In the genomic region with DNA sequence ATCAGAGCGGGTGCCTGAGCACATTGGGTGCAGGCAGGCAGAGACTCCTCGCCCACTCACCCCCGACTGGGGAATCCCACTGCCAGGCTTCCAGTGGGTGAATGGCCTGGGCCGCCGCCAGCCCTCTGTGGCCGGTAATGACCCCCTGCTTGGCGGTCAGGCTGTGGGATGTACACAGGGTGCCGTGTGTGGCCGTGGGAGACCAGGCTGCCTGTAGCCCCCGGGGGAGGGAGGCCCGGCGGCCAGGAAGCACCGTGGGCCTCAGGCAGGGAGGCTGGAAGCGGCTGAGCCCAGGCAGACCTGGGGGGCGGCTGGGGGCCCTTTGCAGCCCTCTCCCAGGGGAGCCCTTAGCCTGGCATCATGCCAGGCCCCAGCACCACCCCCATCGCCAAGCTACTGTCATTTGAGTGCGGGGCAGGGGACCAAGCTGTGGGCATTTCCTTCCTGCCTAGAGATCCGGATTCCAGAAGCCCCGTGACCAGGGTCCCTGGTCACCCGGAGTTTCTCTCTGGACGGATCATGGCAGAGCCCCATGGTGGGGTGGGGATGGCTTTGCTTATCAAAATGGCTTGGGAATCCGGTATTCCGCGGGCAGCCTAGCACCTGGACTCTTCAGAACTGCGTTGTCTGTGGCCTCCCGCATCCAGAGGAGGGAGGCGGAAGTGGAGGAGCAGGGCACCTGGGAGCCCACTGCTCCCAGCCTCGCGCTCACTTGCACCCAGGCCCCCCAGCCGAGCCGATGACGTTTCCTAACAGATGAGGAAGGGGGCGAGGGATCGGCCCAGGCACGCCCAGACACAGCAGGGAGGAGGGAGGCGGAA, we compare ENCODE assay signal across 8 cellular contexts. TPM values are rescaled to one million over a fixed set of nuclear protein-coding genes. Genes with fewer than 3 reads are reported as not detected.
DNase-seq lines count a peak whose midpoint lies in the region; ATAC-seq and FAIRE-seq lines count a peak whose summit lies in the region.

No MANE protein-coding gene starts in this region.

- intact Hi-C loops in left cardiac atrium (cut with DNase I) = no loop called here
- intact Hi-C loops in posterior vena cava (cut with DNase I) = no loop called here

- H3K4me1 Mint-ChIP-seq in activated naive CD8-positive, alpha-beta T cell treated with anti-CD3 and anti-CD28 coated beads for 36 hours = peaks cover 16% of the 10 kb centered on the region

- peak; percentile 78 for FAIRE-seq in RCC 7860 (lab: Jason Lieb, UNC)

- DNase-seq in DMS 273 (lab: John Stamatoyannopoulos, UW; ENCODE audit: unreplicated experiment) = peak; percentile 92
- DNase-seq in HK-2 (ENCODE audit: unreplicated experiment) = peak; percentile 81
- DNase-seq in RCC 7860 (ENCODE audit: low spot score) = peak; percentile 78
- DNase-seq in activated naive CD8-positive, alpha-beta T cell treated with anti-CD3 and anti-CD28 coated beads for 36 hours = peak; percentile 67
- peak; percentile 71 for DNase-seq in left cardiac atrium
- peak; percentile 91 for DNase-seq in posterior vena cava (ENCODE audit: low spot score)
- DNase-seq in hippocampal formation (lab: John Stamatoyannopoulos, UW) = no peak

- H3K9me3 Mint-ChIP-seq in activated naive CD8-positive, alpha-beta T cell treated with anti-CD3 and anti-CD28 coated beads for 36 hours = no peaks in the 10 kb centered on the region

- no peaks in the 10 kb centered on the region for H3K36me3 Mint-ChIP-seq in activated naive CD8-positive, alpha-beta T cell treated with anti-CD3 and anti-CD28 coated beads for 36 hours

- H3K27ac Mint-ChIP-seq in activated naive CD8-positive, alpha-beta T cell treated with anti-CD3 and anti-CD28 coated beads for 36 hours = peak overlapping the region; percentile 86

- H3K4me3 Mint-ChIP-seq in activated naive CD8-positive, alpha-beta T cell treated with anti-CD3 and anti-CD28 coated beads for 36 hours = peak overlapping the region; percentile 93

- ATAC-seq in left cardiac atrium (peak; percentile 7 to 21), GM21526 (IDR thresholded peaks at IDR 0.05; ENCODE audit: low FRiP score, unreplicated experiment) (no peak)

- H3K27me3 Mint-ChIP-seq in activated naive CD8-positive, alpha-beta T cell treated with anti-CD3 and anti-CD28 coated beads for 36 hours = no peaks in the 10 kb centered on the region

RNA-seq across cellular contexts. Expression of a gene that starts 1.1 kb away (rescaled TPM):
- 10 to 100 TPM; 26.8 to 27.2 TPM for total RNA-seq in activated naive CD8-positive, alpha-beta T cell treated with anti-CD3 and anti-CD28 coated beads for 36 hours
- total RNA-seq in left cardiac atrium = 10 to 100 TPM; 30.3 to 38.7 TPM
- 10 to 100 TPM; 50.1 to 51.6 TPM for total RNA-seq in posterior vena cava

RNA-seq across cellular contexts. Expression of a gene that starts 55.1 kb away (rescaled TPM):
- total RNA-seq in activated naive CD8-positive, alpha-beta T cell treated with anti-CD3 and anti-CD28 coated beads for 36 hours = under 1 TPM in 1 of 2 experiments, not detected in 1; 0.04 TPM
- total RNA-seq in left cardiac atrium (under 1 TPM; 0.27 to 0.34 TPM), posterior vena cava (1 to 10 TPM in 1 of 2 donors, under 1 TPM in 1; 0.32 to 1.1 TPM)

Comparison
In these comparisons a context has a peak if more than half of its experiments do, and no peak if none do; other contexts are left out.
1. DNase-seq: peak in DMS 273 (single experiment), HK-2 (single experiment), RCC 7860 (single experiment), activated naive CD8-positive, alpha-beta T cell treated with anti-CD3 and anti-CD28 coated beads for 36 hours (single experiment), left cardiac atrium (single experiment) and posterior vena cava (single experiment); none in hippocampal formation (0 of 2).